22 cellular contexts compared by ENCODE assay signal in the genomic region with DNA sequence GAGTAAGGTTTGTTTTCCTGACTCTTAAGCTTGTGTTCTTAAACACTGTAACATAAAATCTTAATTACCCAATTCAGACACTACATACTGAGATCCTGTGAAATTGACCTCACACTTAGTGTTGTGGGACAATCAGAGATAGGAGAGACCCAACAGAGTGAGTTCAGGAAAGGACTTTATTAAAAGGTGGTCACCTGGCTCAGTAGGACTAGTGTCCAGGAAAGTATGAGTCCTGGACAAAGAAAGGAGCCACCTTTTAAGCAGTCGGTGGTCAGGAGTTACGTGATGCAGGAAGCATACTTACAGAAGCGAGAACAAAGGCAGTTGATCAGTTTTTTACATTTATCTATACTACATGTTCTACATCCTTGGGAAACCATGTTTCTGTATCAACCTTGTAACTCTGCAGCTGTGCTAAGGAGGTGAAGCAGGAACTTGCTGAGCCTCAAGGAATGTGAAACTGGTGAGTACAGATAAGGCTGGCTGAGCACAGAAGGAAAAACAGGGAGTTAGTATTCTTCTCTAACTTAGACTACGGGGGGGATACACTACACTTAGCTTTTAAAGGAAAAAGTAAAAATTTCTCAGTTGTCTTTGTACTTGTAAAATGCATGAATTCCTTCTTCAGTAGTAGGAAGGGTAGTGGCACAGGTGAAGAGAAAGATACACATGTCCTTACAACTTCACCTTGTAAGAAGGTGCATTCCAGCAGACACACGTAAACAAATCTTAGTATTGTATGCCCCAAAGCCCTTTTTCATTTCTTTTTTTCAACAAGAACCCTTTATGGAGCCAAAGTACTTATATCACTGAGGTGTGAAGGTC. TPM values are rescaled to one million over a fixed set of nuclear protein-coding genes. Genes with fewer than 3 reads are reported as not detected.
"Had no signal": no experiment of that assay in that cellular context is flagged by ENCODE, and none has a peak within 500 bp of the region (broad histone marks: within the 10 kb centered on the region; RNA-seq: fewer than 3 reads in every experiment).

No MANE protein-coding gene starts in this region.

- FAIRE-seq: endometrium, small intestine had no signal

- DNase-seq: activated CD4-positive, alpha-beta T cell treated with anti-CD3 and anti-CD28 coated beads, Interleukin-2, amount 10 ng/mL, durations not matched to agents 24 days and 14 days; activated CD8-positive, alpha-beta T cell treated with anti-CD3 and anti-CD28 coated beads for 36 hours; activated naive CD4-positive, alpha-beta T cell treated with anti-CD3 and anti-CD28 coated beads for 36 hours; activated T-cell treated with anti-CD3 and anti-CD28 coated beads, Interleukin-2, amount 50 U/mL, for 1 hour; anterior cingulate cortex; heart right ventricle; left colon; mucosa of descending colon; naive B cell; psoas muscle; right lobe of liver; small intestine; stimulated activated CD4-positive, alpha-beta T cell treated with anti-CD3 and anti-CD28 coated beads, Interleukin-4, amount 100 ng/mL, for 24 hours; T-helper 1 cell; T1000 had no signal

- H3K4me3 ChIP-seq: coronary artery, heart right ventricle, lung, mucosa of descending colon, psoas muscle, right lobe of liver had no signal

RNA-seq across cellular contexts. Expression of a gene that starts 15.1 kb away (rescaled TPM):
- total RNA-seq: activated CD4-positive, alpha-beta T cell treated with anti-CD3 and anti-CD28 coated beads, Interleukin-2, amount 10 ng/mL, durations not matched to agents 24 days and 14 days; activated CD8-positive, alpha-beta T cell treated with anti-CD3 and anti-CD28 coated beads for 36 hours; activated naive CD4-positive, alpha-beta T cell treated with anti-CD3 and anti-CD28 coated beads for 36 hours; activated T-helper 2 cell treated with anti-CD3 and anti-CD28 coated beads, Interferon-gamma antibody, Interleukin-2, Interleukin-4, amounts not matched to agents 10 μg/mL and 5 μg/mL and 100 μg/mL, durations not matched to agents 14 hours and 24 hours and 36 hours; esophagus mucosa; right lobe of liver had no signal

RNA-seq across cellular contexts. Expression of a gene that starts 21.6 kb away (rescaled TPM):
- total RNA-seq: activated CD4-positive, alpha-beta T cell treated with anti-CD3 and anti-CD28 coated beads, Interleukin-2, amount 10 ng/mL, durations not matched to agents 24 days and 14 days; activated CD8-positive, alpha-beta T cell treated with anti-CD3 and anti-CD28 coated beads for 36 hours; activated naive CD4-positive, alpha-beta T cell treated with anti-CD3 and anti-CD28 coated beads for 36 hours; activated T-helper 2 cell treated with anti-CD3 and anti-CD28 coated beads, Interferon-gamma antibody, Interleukin-2, Interleukin-4, amounts not matched to agents 10 μg/mL and 5 μg/mL and 100 μg/mL, durations not matched to agents 14 hours and 24 hours and 36 hours; esophagus mucosa; heart right ventricle; left colon; lung; mucosa of descending colon; osteocyte; psoas muscle; right lobe of liver; ureter had no signal

RNA-seq across cellular contexts. Expression of a gene that starts 38.8 kb away (rescaled TPM):
- total RNA-seq: activated CD4-positive, alpha-beta T cell treated with anti-CD3 and anti-CD28 coated beads, Interleukin-2, amount 10 ng/mL, durations not matched to agents 24 days and 14 days; activated CD8-positive, alpha-beta T cell treated with anti-CD3 and anti-CD28 coated beads for 36 hours; activated naive CD4-positive, alpha-beta T cell treated with anti-CD3 and anti-CD28 coated beads for 36 hours; activated T-helper 2 cell treated with anti-CD3 and anti-CD28 coated beads, Interferon-gamma antibody, Interleukin-2, Interleukin-4, amounts not matched to agents 10 μg/mL and 5 μg/mL and 100 μg/mL, durations not matched to agents 14 hours and 24 hours and 36 hours; esophagus mucosa; lung; right lobe of liver had no signal

RNA-seq across cellular contexts. Expression of a gene that starts 45.7 kb away (rescaled TPM):
- total RNA-seq: activated CD4-positive, alpha-beta T cell treated with anti-CD3 and anti-CD28 coated beads, Interleukin-2, amount 10 ng/mL, durations not matched to agents 24 days and 14 days; activated CD8-positive, alpha-beta T cell treated with anti-CD3 and anti-CD28 coated beads for 36 hours; activated naive CD4-positive, alpha-beta T cell treated with anti-CD3 and anti-CD28 coated beads for 36 hours; activated T-helper 2 cell treated with anti-CD3 and anti-CD28 coated beads, Interferon-gamma antibody, Interleukin-2, Interleukin-4, amounts not matched to agents 10 μg/mL and 5 μg/mL and 100 μg/mL, durations not matched to agents 14 hours and 24 hours and 36 hours; esophagus mucosa; heart right ventricle; left colon; lung; mucosa of descending colon; osteocyte; psoas muscle; right lobe of liver; ureter had no signal
